In the genomic region with DNA sequence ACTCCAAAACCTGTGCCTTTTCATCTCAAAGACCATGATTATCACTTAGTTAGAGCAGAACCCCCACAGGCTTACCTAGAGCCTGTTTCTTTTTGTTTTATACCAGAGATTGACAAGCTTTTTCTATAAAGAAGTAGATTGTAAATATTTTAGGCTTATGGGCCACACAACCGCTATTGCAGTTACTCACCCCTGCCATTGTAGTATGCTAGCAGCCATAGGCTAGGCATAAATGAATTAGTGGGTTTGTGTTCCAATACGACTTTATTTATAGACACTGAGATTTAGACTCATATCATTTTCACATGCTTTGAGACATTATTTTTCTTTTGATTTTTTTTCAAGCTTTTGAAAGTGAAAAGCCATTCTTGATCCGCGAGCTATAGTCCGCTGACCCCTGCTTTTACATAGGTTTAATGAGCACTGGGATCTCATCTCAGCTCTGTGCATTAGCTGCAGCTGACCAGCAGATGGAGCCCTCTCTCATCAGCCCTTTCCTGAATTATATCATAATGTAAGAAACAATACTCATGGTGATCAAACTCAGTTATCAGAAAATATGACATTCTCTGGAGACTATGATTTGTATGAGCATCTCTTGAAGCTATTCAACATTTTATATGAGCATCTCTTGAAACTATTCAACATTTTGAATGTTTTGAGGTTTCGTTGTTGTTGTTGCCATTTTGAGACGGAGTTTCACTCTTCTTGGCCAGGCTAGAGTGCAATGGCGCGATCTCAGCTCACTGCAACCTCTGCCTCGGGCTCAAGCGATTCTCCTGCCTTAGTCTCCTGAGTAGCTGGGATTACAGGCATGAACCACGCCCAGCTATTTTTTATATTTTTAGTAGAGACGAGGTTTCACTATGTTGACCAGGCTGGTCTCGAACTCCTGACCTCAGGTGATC, we compare ENCODE assay signal across 8 cellular contexts.
DNase-seq lines count a peak whose midpoint lies in the region; ATAC-seq and TF ChIP-seq lines count a peak whose summit lies in the region.

No MANE protein-coding gene starts in this region.

- H3K4me1 ChIP-seq in mammary epithelial cell (ENCODE audit: insufficient read depth, low read length), result no peaks in the 10 kb centered on the region

- no peaks in the 10 kb centered on the region for H3K9me3 Mint-ChIP-seq in Calu3 (ENCODE audit: low read depth, unreplicated experiment)
- H3K9me3 Mint-ChIP-seq in stimulated activated effector memory CD8-positive, alpha-beta T cell treated with anti-CD3 and anti-CD28 coated beads, Interleukin-12 subunit alpha, Interleukin-12 subunit beta, amount 100 ng/mL, for 72 hours, result no peaks in the 10 kb centered on the region

- H3K27me3 ChIP-seq in mammary epithelial cell (ENCODE audit: insufficient read depth, low read length), result no peaks in the 10 kb centered on the region

- in situ Hi-C loops in mammary epithelial cell (cut with MboI; ENCODE audit: low sequenced_read_pairs in 2 of 2), result no loop called here

- no peak overlapping the region for H3K4me2 ChIP-seq in mammary epithelial cell (ENCODE audit: insufficient read depth, low read depth, low read length)

- no peaks in the 10 kb centered on the region for H4K20me1 ChIP-seq in mammary epithelial cell (ENCODE audit: insufficient read depth, low read length)

- H2AFZ ChIP-seq in mammary epithelial cell (ENCODE audit: low read depth, low read length), result no peak overlapping the region

- no peaks in the 10 kb centered on the region for H3K79me2 ChIP-seq in mammary epithelial cell (ENCODE audit: insufficient read depth, low read length)

- H3K36me3 ChIP-seq in mammary epithelial cell (ENCODE audit: insufficient read depth, low read length), result peaks cover 2% of the 10 kb centered on the region

- TF ChIP-seq CTCF in Calu3 (IDR thresholded peaks at IDR 0.05; ENCODE audit: unreplicated experiment) (peak; percentile 85), mammary epithelial cell (conservative IDR thresholded peaks at IDR 0.05 in 1 of 2, IDR thresholded peaks at IDR 0.05 in 1 of 2; ENCODE audit: extremely low read depth in 1 of 2, insufficient read depth in 1 of 2, low read depth in 1 of 2, low read length in 2 of 2) (peak; percentile 88 to 96)

- no peak overlapping the region for H3K9ac ChIP-seq in mammary epithelial cell (ENCODE audit: insufficient read depth, low read length)

- dilution Hi-C loops in mammary epithelial cell (cut with HindIII; ENCODE audit: low sequenced_read_pairs), result no loop called here

- H3K27ac Mint-ChIP-seq in Calu3 (ENCODE audit: unreplicated experiment), result no peak overlapping the region
- no peak overlapping the region for H3K27ac Mint-ChIP-seq in stimulated activated effector memory CD8-positive, alpha-beta T cell treated with anti-CD3 and anti-CD28 coated beads, Interleukin-12 subunit alpha, Interleukin-12 subunit beta, amount 100 ng/mL, for 72 hours

- no peak overlapping the region for H3K27ac ChIP-seq in mammary epithelial cell (ENCODE audit: insufficient read depth, low read depth, low read length)

- ATAC-seq in GM19438 (IDR thresholded peaks at IDR 0.05; ENCODE audit: low read depth, unreplicated experiment), result peak; percentile 72
- ATAC-seq in stimulated activated effector memory CD8-positive, alpha-beta T cell treated with anti-CD3 and anti-CD28 coated beads, Interleukin-12 subunit alpha, Interleukin-12 subunit beta, amount 100 ng/mL, for 72 hours, result no peak
- no peak for ATAC-seq in GM21825 (IDR thresholded peaks at IDR 0.05; ENCODE audit: unreplicated experiment)

- H3K4me1 Mint-ChIP-seq in Calu3 (ENCODE audit: low read depth, unreplicated experiment), result no peaks in the 10 kb centered on the region
- H3K4me1 Mint-ChIP-seq in stimulated activated effector memory CD8-positive, alpha-beta T cell treated with anti-CD3 and anti-CD28 coated beads, Interleukin-12 subunit alpha, Interleukin-12 subunit beta, amount 100 ng/mL, for 72 hours, result no peaks in the 10 kb centered on the region

- H3K4me3 Mint-ChIP-seq in Calu3 (ENCODE audit: low read depth, unreplicated experiment), result no peak overlapping the region
- H3K4me3 Mint-ChIP-seq in stimulated activated effector memory CD8-positive, alpha-beta T cell treated with anti-CD3 and anti-CD28 coated beads, Interleukin-12 subunit alpha, Interleukin-12 subunit beta, amount 100 ng/mL, for 72 hours, result no peak overlapping the region

- intact Hi-C loops in Calu3 (cut with micrococcal nuclease; ENCODE audit: unreplicated experiment) (loop anchor here (1.0 kb wide), 1 partner anchor 49 kb away; no protein-coding TSS in a partner anchor), mammary epithelial cell (cut with micrococcal nuclease) (loop anchor here (1.0 kb wide), 1 partner anchor 49 kb away; no protein-coding TSS in a partner anchor)

- H3K36me3 Mint-ChIP-seq in Calu3 (ENCODE audit: insufficient read depth, unreplicated experiment), result peaks cover 12% of the 10 kb centered on the region
- H3K36me3 Mint-ChIP-seq in stimulated activated effector memory CD8-positive, alpha-beta T cell treated with anti-CD3 and anti-CD28 coated beads, Interleukin-12 subunit alpha, Interleukin-12 subunit beta, amount 100 ng/mL, for 72 hours, result peaks cover 17% of the 10 kb centered on the region

- H3K4me3 ChIP-seq in mammary epithelial cell (replicated peaks in 1 of 3; ENCODE audit: insufficient read depth in 1 of 3, low read depth in 2 of 3, low read length in 3 of 3), result no peak overlapping the region

- CTCF ChIA-PET in Calu3 (lab: Charles Lee) (interaction anchor here (0.6 to 1.3 kb wide), 5 partner anchors 40 to 98 kb away, joined by 4 to 8 read pairs (median 8); no protein-coding TSS in a partner anchor), mammary epithelial cell (lab: Charles Lee; ENCODE audit: low non-redundant PET) (interaction anchor here (0.5 to 0.6 kb wide), 3 partner anchors 19 to 412 kb away, joined by 3 to 22 read pairs (median 5); no protein-coding TSS in a partner anchor)

- WGBS in mammary epithelial cell (ENCODE audit: low coverage, missing lambda C conversion rate), result 88% methylated on average over 13 of the region's 14 CpGs

- BruUV-seq in Calu3 (replicated peaks; lab: Mats Ljungman, UMichigan) (no TSS peak), mammary epithelial cell (replicated peaks; lab: Mats Ljungman, UMichigan) (no TSS peak)

- H3K9me3 ChIP-seq in mammary epithelial cell (replicated peaks; ENCODE audit: insufficient read depth, low read length), result no peaks in the 10 kb centered on the region

- DNase-seq in Calu3 (peak; percentile 58), KG1 (lab: John Stamatoyannopoulos, UW) (peak; percentile 11), SW480 (ENCODE audit: low spot score) (peak; percentile 27), mammary epithelial cell (peak; percentile 22), kidney tubule cell (ENCODE audit: low spot score) (peak; percentile 44)
- peak; percentile 12 to 53 for DNase-seq in stimulated activated effector memory CD8-positive, alpha-beta T cell treated with anti-CD3 and anti-CD28 coated beads, Interleukin-12 subunit alpha, Interleukin-12 subunit beta, amount 100 ng/mL, for 72 hours (ENCODE audit: low spot score in 2 of 2)

- H3K27me3 Mint-ChIP-seq in Calu3 (ENCODE audit: unreplicated experiment), result no peaks in the 10 kb centered on the region
